In genomic region chr9:27065288-27065687, GRCh38 we compare ENCODE assay signal across 15 cellular contexts. TPM values are rescaled to one million over a fixed set of nuclear protein-coding genes. Genes with fewer than 3 reads are reported as not detected.
"Had no signal": no experiment of that assay in that cellular context is flagged by ENCODE, and none has a peak within 500 bp of the region (broad histone marks: within the 10 kb centered on the region; RNA-seq: fewer than 3 reads in every experiment).

No MANE protein-coding gene starts in this region.

- H3K27ac ChIP-seq: body of pancreas, tibial artery, uterus had no signal

- H3K27me3 ChIP-seq: adrenal gland, body of pancreas, tibial artery, uterus had no signal

- DNase-seq: activated naive CD4-positive, alpha-beta T cell treated with anti-CD3 and anti-CD28 coated beads, Interleukin-2, amount 50 U/mL, for 16 hours; adrenal gland; body of pancreas; cerebellar nuclear complex; hypothalamus; left colon; mucosa of descending colon; naive thymus-derived CD8-positive, alpha-beta T cell; posterior cingulate gyrus; right cardiac atrium; tibial artery; uterus had no signal

- H3K27ac Mint-ChIP-seq: naive thymus-derived CD8-positive, alpha-beta T cell; T-helper 1 cell treated with Interleukin-12 subunit alpha and Interleukin-12 subunit beta and Interleukin-4 antibody, amounts not matched to agents 30 μg/mL and 1 μg/mL, for 36 hours had no signal

- H3K36me3 ChIP-seq: adrenal gland, uterus had no signal

- H3K4me3 ChIP-seq: adrenal gland, body of pancreas, lung, mucosa of descending colon, smooth muscle cell, tibial artery, uterus had no signal

- ATAC-seq: body of pancreas; left colon; mucosa of descending colon; naive thymus-derived CD8-positive, alpha-beta T cell had no signal

- H3K27me3 Mint-ChIP-seq: naive thymus-derived CD8-positive, alpha-beta T cell had no signal

- H3K9me3 Mint-ChIP-seq: naive thymus-derived CD8-positive, alpha-beta T cell; T-helper 1 cell treated with Interleukin-12 subunit alpha and Interleukin-12 subunit beta and Interleukin-4 antibody, amounts not matched to agents 30 μg/mL and 1 μg/mL, for 36 hours had no signal

- H3K9me3 ChIP-seq: adrenal gland, body of pancreas, mucosa of descending colon, tibial artery, uterus had no signal

- H3K4me3 Mint-ChIP-seq: naive thymus-derived CD8-positive, alpha-beta T cell; T-helper 1 cell treated with Interleukin-12 subunit alpha and Interleukin-12 subunit beta and Interleukin-4 antibody, amounts not matched to agents 30 μg/mL and 1 μg/mL, for 36 hours had no signal

- H3K4me1 Mint-ChIP-seq: naive thymus-derived CD8-positive, alpha-beta T cell had no signal

- H3K4me1 ChIP-seq: body of pancreas, tibial artery, uterus had no signal

RNA-seq across cellular contexts. Expression of gene TEK, which starts 43.7 kb away (rescaled TPM):
- total RNA-seq: naive thymus-derived CD8-positive, alpha-beta T cell had no signal

RNA-seq across cellular contexts. Expression of gene LRRC19, which starts 59.8 kb away (rescaled TPM):
- total RNA-seq: adrenal gland; naive thymus-derived CD8-positive, alpha-beta T cell; right cardiac atrium; smooth muscle cell; uterus had no signal
